In genomic region chr11:118640332-118641154, GRCh38 we compare ENCODE assay signal across 1 cellular context.
TF ChIP-seq lines count a peak whose summit lies in the region.

No MANE protein-coding gene starts in this region.

TF ChIP-seq in H1, 55 proteins besides CTCF, POLR2A, EP300 and RAD21 (continued from another document):
- TF ChIP-seq SUZ12 (IDR thresholded peaks at IDR 0.05; ENCODE audit: low read length), result no peak
- no peak for TF ChIP-seq E2F6 (IDR thresholded peaks at IDR 0.05)
- TF ChIP-seq HDAC6 (IDR thresholded peaks at IDR 0.05; ENCODE audit: low read depth, low read length), result no peak
- no peak for TF ChIP-seq SRF (IDR thresholded peaks at IDR 0.05; ENCODE audit: low read depth, low read length)
- TF ChIP-seq CHD7 (IDR thresholded peaks at IDR 0.05; ENCODE audit: insufficient replicate concordance, low read length), result no peak
- no peak for TF ChIP-seq TAF7 (optimal IDR thresholded peaks at IDR 0.05; ENCODE audit: borderline replicate concordance, low read depth, low read length)
- TF ChIP-seq RFX5 (IDR thresholded peaks at IDR 0.05; ENCODE audit: borderline replicate concordance, low read depth, low read length), result no peak
- TF ChIP-seq BRCA1 (IDR thresholded peaks at IDR 0.05; ENCODE audit: low read depth, low read length), result no peak
- no peak for TF ChIP-seq EGR1 (IDR thresholded peaks at IDR 0.05; ENCODE audit: borderline replicate concordance, low read depth, low read length)
- no peak for TF ChIP-seq PHF8 (conservative IDR thresholded peaks at IDR 0.05; ENCODE audit: low read depth, low read length)
- no peak for TF ChIP-seq JUN (IDR thresholded peaks at IDR 0.05; ENCODE audit: low read depth, low read length)
- no peak for TF ChIP-seq FOSL1 (IDR thresholded peaks at IDR 0.05; ENCODE audit: insufficient read depth, low read depth, low read length)
- TF ChIP-seq ASH2L (IDR thresholded peaks at IDR 0.05; ENCODE audit: low read length), result no peak
- TF ChIP-seq HDAC2 (IDR thresholded peaks at IDR 0.05; ENCODE audit: borderline replicate concordance in 1 of 2, low read depth in 2 of 2, low read length in 2 of 2), result no peak
- no peak for TF ChIP-seq POU5F1 (IDR thresholded peaks at IDR 0.05; ENCODE audit: low read depth, low read length)
- no peak for TF ChIP-seq KDM4A (IDR thresholded peaks at IDR 0.05; ENCODE audit: low read depth, low read length, severe bottlenecking)
- TF ChIP-seq USF2 (IDR thresholded peaks at IDR 0.05; ENCODE audit: low read length), result no peak
